35 cellular contexts compared by ENCODE assay signal in genomic region chr18:68409585-68409984, GRCh38.
"Had no signal": no experiment of that assay in that cellular context is flagged by ENCODE, and none has a peak within 500 bp of the region (broad histone marks: within the 10 kb centered on the region; RNA-seq: fewer than 3 reads in every experiment).

No MANE protein-coding gene starts in this region.

- H3K4me3 Mint-ChIP-seq: activated B cell treated with CpG ODN at 0.5 μM for 24 hours; activated CD4-positive, alpha-beta memory T cell treated with anti-CD3 and anti-CD28 coated beads for 36 hours; activated naive CD4-positive, alpha-beta T cell treated with anti-CD3 and anti-CD28 coated beads, Interleukin-2, amount 10 ng/mL, durations not matched to agents 7 days and 5 days; activated naive CD8-positive, alpha-beta T cell; activated naive CD8-positive, alpha-beta T cell treated with anti-CD3 and anti-CD28 coated beads, Interleukin-2, amount 50 U/mL, for 24 hours; activated T-cell treated with anti-CD3 and anti-CD28 coated beads, Interleukin-2, amount 50 U/mL, for 4 hours; activated T-helper 1 cell treated with anti-CD3 and anti-CD28 coated beads, Interleukin-12 subunit alpha, Interleukin-12 subunit beta, Interleukin-2, Interleukin-4 antibody, amounts not matched to agents 30 ng/mL and 10 ng/mL and 1 ng/mL, durations not matched to agents 14 hours and 24 hours and 36 hours; T-cell had no signal

- H3K4me2 ChIP-seq: SK-N-SH had no signal

- H3K9me3 ChIP-seq: Peyer's patch, SJSA1, SK-N-SH had no signal

- DNase-seq: activated B cell treated with CpG ODN at 0.5 μM for 24 hours; activated CD4-positive, alpha-beta memory T cell treated with anti-CD3 and anti-CD28 coated beads for 36 hours; activated CD4-positive, alpha-beta T cell treated with anti-CD3 and anti-CD28 coated beads for 4 hours; activated CD4-positive, alpha-beta T cell treated with anti-CD3 and anti-CD28 coated beads, Interleukin-2, amount 50 U/mL, for 1 hour; activated CD4-positive, CD25-positive, alpha-beta regulatory T cell treated with anti-CD3 and anti-CD28 coated beads, Interleukin-2, amount 50 U/mL, for 72 hours; activated CD8-positive, alpha-beta memory T cell treated with anti-CD3 and anti-CD28 coated beads, Interleukin-2, amount 50 U/mL, for 4 hours; activated gamma-delta T cell treated with Interleukin-2 at 50 U/mL for 16 hours; activated naive CD4-positive, alpha-beta T cell treated with anti-CD3 and anti-CD28 coated beads, Interleukin-2, amount 10 ng/mL, durations not matched to agents 7 days and 5 days; activated naive CD8-positive, alpha-beta T cell treated with anti-CD3 and anti-CD28 coated beads, Interleukin-2, amount 50 U/mL, for 24 hours; activated T-cell treated with anti-CD3 and anti-CD28 coated beads for 4 hours; activated T-cell treated with anti-CD3 and anti-CD28 coated beads, Interleukin-2, amount 50 U/mL, for 4 hours; anterior cingulate cortex; brain microvascular endothelial cell; NCI-H1092 treated with DMSO at 0.1 percent for 48 hours; NCI-H1417 treated with DMSO at 0.1 percent for 48 hours; NCI-H187 treated with DMSO at 0.1 percent for 48 hours; NCI-H2081; NCI-H2171 treated with DMSO at 0.1 percent for 48 hours; NCI-H2227 treated with DMSO at 0.1 percent for 48 hours; NCI-H524 treated with DMSO at 0.1 percent for 48 hours; NCI-H748 treated with DMSO at 0.1 percent for 48 hours; NK-92 treated with Interleukin-12 subunit alpha and Interleukin-12 subunit beta, amount 100 ng/mL, for 24 hours; PC-3; Peyer's patch; RPMI8226; SHP77 treated with DMSO at 0.1 percent for 48 hours; SK-N-SH; T-cell; T-helper 2 cell; T-helper 9 cell had no signal

- H3K27me3 ChIP-seq: brain microvascular endothelial cell, Peyer's patch, SJSA1 had no signal

- H3K9me3 Mint-ChIP-seq: activated CD4-positive, alpha-beta memory T cell treated with anti-CD3 and anti-CD28 coated beads for 36 hours; activated naive CD4-positive, alpha-beta T cell treated with anti-CD3 and anti-CD28 coated beads, Interleukin-2, amount 10 ng/mL, durations not matched to agents 7 days and 5 days; activated naive CD8-positive, alpha-beta T cell treated with anti-CD3 and anti-CD28 coated beads, Interleukin-2, amount 50 U/mL, for 24 hours; activated T-cell treated with anti-CD3 and anti-CD28 coated beads, Interleukin-2, amount 50 U/mL, for 4 hours; activated T-helper 1 cell treated with anti-CD3 and anti-CD28 coated beads, Interleukin-12 subunit alpha, Interleukin-12 subunit beta, Interleukin-2, Interleukin-4 antibody, amounts not matched to agents 30 ng/mL and 10 ng/mL and 1 ng/mL, durations not matched to agents 14 hours and 24 hours and 36 hours had no signal

- H3K36me3 Mint-ChIP-seq: activated CD4-positive, alpha-beta memory T cell treated with anti-CD3 and anti-CD28 coated beads for 36 hours; activated naive CD4-positive, alpha-beta T cell treated with anti-CD3 and anti-CD28 coated beads, Interleukin-2, amount 10 ng/mL, durations not matched to agents 7 days and 5 days; activated naive CD8-positive, alpha-beta T cell; T-cell had no signal

- H3K27me3 Mint-ChIP-seq: activated B cell treated with CpG ODN at 0.5 μM for 24 hours; activated naive CD4-positive, alpha-beta T cell treated with anti-CD3 and anti-CD28 coated beads, Interleukin-2, amount 10 ng/mL, durations not matched to agents 7 days and 5 days; activated naive CD8-positive, alpha-beta T cell; activated naive CD8-positive, alpha-beta T cell treated with anti-CD3 and anti-CD28 coated beads, Interleukin-2, amount 50 U/mL, for 24 hours; T-cell had no signal

- H3K4me1 ChIP-seq: Peyer's patch, SJSA1 had no signal

- H3K4me1 Mint-ChIP-seq: activated B cell treated with CpG ODN at 0.5 μM for 24 hours; activated naive CD4-positive, alpha-beta T cell treated with anti-CD3 and anti-CD28 coated beads, Interleukin-2, amount 10 ng/mL, durations not matched to agents 7 days and 5 days; activated naive CD8-positive, alpha-beta T cell treated with anti-CD3 and anti-CD28 coated beads, Interleukin-2, amount 50 U/mL, for 24 hours; T-cell had no signal

- H3K27ac ChIP-seq: brain microvascular endothelial cell, Peyer's patch, SJSA1, VCaP had no signal

- H3K4me3 ChIP-seq: K562, Peyer's patch, SJSA1 had no signal

- H3K36me3 ChIP-seq: brain microvascular endothelial cell, Peyer's patch, SJSA1 had no signal

- H3K27ac Mint-ChIP-seq: activated B cell treated with CpG ODN at 0.5 μM for 24 hours; activated CD4-positive, alpha-beta memory T cell treated with anti-CD3 and anti-CD28 coated beads for 36 hours; activated naive CD4-positive, alpha-beta T cell treated with anti-CD3 and anti-CD28 coated beads, Interleukin-2, amount 10 ng/mL, durations not matched to agents 7 days and 5 days; activated naive CD8-positive, alpha-beta T cell; activated naive CD8-positive, alpha-beta T cell treated with anti-CD3 and anti-CD28 coated beads, Interleukin-2, amount 50 U/mL, for 24 hours; activated T-helper 1 cell treated with anti-CD3 and anti-CD28 coated beads, Interleukin-12 subunit alpha, Interleukin-12 subunit beta, Interleukin-2, Interleukin-4 antibody, amounts not matched to agents 30 ng/mL and 10 ng/mL and 1 ng/mL, durations not matched to agents 14 hours and 24 hours and 36 hours; T-cell had no signal

- H3K9ac ChIP-seq: SK-N-SH had no signal

- ATAC-seq: activated naive CD8-positive, alpha-beta T cell treated with anti-CD3 and anti-CD28 coated beads, Interleukin-2, amount 50 U/mL, for 24 hours; activated T-cell treated with anti-CD3 and anti-CD28 coated beads, Interleukin-2, amount 50 U/mL, for 4 hours; K562; PC-3; T-cell had no signal
